14 cellular contexts compared by ENCODE assay signal in genomic region chr6:136771306-136771705, GRCh38.
"Had no signal": no experiment of that assay in that cellular context is flagged by ENCODE, and none has a peak within 500 bp of the region (broad histone marks: within the 10 kb centered on the region; RNA-seq: fewer than 3 reads in every experiment).

No MANE protein-coding gene starts in this region.

- H3K27ac ChIP-seq: colonic mucosa, esophagus squamous epithelium, pancreas, sigmoid colon had no signal

- H3K4me3 Mint-ChIP-seq: activated naive CD4-positive, alpha-beta T cell treated with anti-CD3 and anti-CD28 coated beads for 36 hours; WTC11 had no signal

- H3K4me3 ChIP-seq: adrenal gland, colonic mucosa, esophagus squamous epithelium, pancreas, sigmoid colon had no signal

- H3K9me3 ChIP-seq: adrenal gland, colonic mucosa, esophagus squamous epithelium, pancreas, sigmoid colon had no signal

- H3K27me3 Mint-ChIP-seq: naive B cell had no signal

- H3K9me3 Mint-ChIP-seq: activated naive CD4-positive, alpha-beta T cell treated with anti-CD3 and anti-CD28 coated beads for 36 hours; WTC11 had no signal

- H3K36me3 ChIP-seq: adrenal gland, colonic mucosa, esophagus squamous epithelium, pancreas, sigmoid colon had no signal

- H3K27me3 ChIP-seq: adrenal gland, colonic mucosa, esophagus squamous epithelium, pancreas, sigmoid colon had no signal

- H3K36me3 Mint-ChIP-seq: WTC11 had no signal

- ATAC-seq: left lobe of liver, pancreas, WTC11 had no signal

- H3K27ac Mint-ChIP-seq: activated naive CD4-positive, alpha-beta T cell treated with anti-CD3 and anti-CD28 coated beads for 36 hours; WTC11 had no signal

- DNase-seq: activated CD4-positive, alpha-beta T cell treated with anti-CD3 and anti-CD28 coated beads for 4 hours; activated CD8-positive, alpha-beta memory T cell treated with anti-CD3 and anti-CD28 coated beads for 24 hours; activated naive CD4-positive, alpha-beta T cell treated with anti-CD3 and anti-CD28 coated beads for 36 hours; adrenal gland; colonic mucosa; esophagus squamous epithelium; hippocampal formation; mammary epithelial cell; naive B cell; pancreas; sigmoid colon; stimulated activated CD4-positive, alpha-beta T cell treated with anti-CD3 and anti-CD28 coated beads, Interleukin-1b, Interleukin-23, amount 100 ng/mL, for 48 hours had no signal
